Comparison of ENCODE assay signal across 12 cellular contexts in genomic region chr4:83197555-83198235, GRCh38.
A peak's percentile ranks its signal among the peaks of the same experiment; 100 is the strongest.
DNase-seq lines count a peak whose midpoint lies in the region; ATAC-seq, FAIRE-seq and TF ChIP-seq lines count a peak whose summit lies in the region.
"Had no signal": no experiment of that assay in that cellular context is flagged by ENCODE, and none has a peak within 500 bp of the region (broad histone marks: within the 10 kb centered on the region; RNA-seq: fewer than 3 reads in every experiment).

No MANE protein-coding gene starts in this region.

- peaks cover 0 to 16% (median 3%) of the 10 kb centered on the region in 11 experiments; a peak in 8 of 22 replicates for H3K9me3 ChIP-seq in BLaER1 treated with 17β-estradiol and CSF1 and Interleukin-3, amounts not matched to agents 10 nM and 100 nM (replicated peaks in 1 of 11)
- no peaks in the 10 kb centered on the region for H3K9me3 ChIP-seq in adrenal gland (replicated peaks in 1 of 3)
- no peaks in the 10 kb centered on the region for H3K9me3 ChIP-seq in left lung
- H3K9me3 ChIP-seq: SJSA1 had no signal

- no peak for TF ChIP-seq POLR2A in adrenal gland (IDR thresholded peaks at IDR 0.05)

- intact Hi-C loops in adrenal gland (cut with DNase I), result no loop called here
- intact Hi-C loops in left lung (cut with DNase I), result no loop called here

- no peak overlapping the region for H3K4me3 ChIP-seq in BLaER1 treated with 17β-estradiol and CSF1 and Interleukin-3, amounts not matched to agents 10 nM and 100 nM
- no peak overlapping the region for H3K4me3 ChIP-seq in adrenal gland
- H3K4me3 ChIP-seq in left lung, result no peak overlapping the region
- H3K4me3 ChIP-seq: SJSA1 had no signal

- H3K4me2 ChIP-seq in BLaER1 treated with 17β-estradiol and CSF1 and Interleukin-3, amounts not matched to agents 10 nM and 100 nM, result peak overlapping the region in 8 of 11 experiments; percentile 11 to 78 (median 50); a peak in 12 of 22 replicates

- DNase-seq in LoVo (ENCODE audit: low spot score) (peak; percentile 54), adrenal gland (peak in 5 of 7 donors; percentile 30 to 67 (median 33)), left lung (peak; percentile 61), urothelium cell line (ENCODE audit: low spot score) (no peak), activated gamma-delta T cell (lab: John Stamatoyannopoulos, UW) (no peak)
- DNase-seq in activated CD8-positive, alpha-beta memory T cell treated with anti-CD3 and anti-CD28 coated beads, Interleukin-2, amount 10 ng/mL, durations not matched to agents 7 days and 5 days, result no peak
- no peak for DNase-seq in stimulated activated naive CD4-positive, alpha-beta T cell treated with Interleukin-2 at 50 U/mL for 16 hours (lab: John Stamatoyannopoulos, UW)
- DNase-seq: activated CD4-positive, alpha-beta T cell treated with anti-CD3 and anti-CD28 coated beads, Interleukin-2, amount 50 U/mL, for 48 hours; activated naive CD8-positive, alpha-beta T cell treated with anti-CD3 and anti-CD28 coated beads, Interleukin-2, amount 10 ng/mL, durations not matched to agents 7 days and 5 days had no signal

- peaks cover 1% of the 10 kb centered on the region for H3K4me1 Mint-ChIP-seq in activated CD8-positive, alpha-beta memory T cell treated with anti-CD3 and anti-CD28 coated beads, Interleukin-2, amount 10 ng/mL, durations not matched to agents 7 days and 5 days
- H3K4me1 Mint-ChIP-seq: nephron had no signal

- WGBS in adrenal gland, 4 donors, result 66 to 74% (median 71%) methylated on average over 10 of the region's 10 CpGs

- ATAC-seq in left lung, result peak; percentile 66
- no peak for ATAC-seq in activated CD8-positive, alpha-beta memory T cell treated with anti-CD3 and anti-CD28 coated beads, Interleukin-2, amount 10 ng/mL, durations not matched to agents 7 days and 5 days

- TF ChIP-seq CTCF in adrenal gland (IDR thresholded peaks at IDR 0.05) (no peak), left lung (IDR thresholded peaks at IDR 0.05) (no peak)

- H3K27me3 Mint-ChIP-seq in activated CD8-positive, alpha-beta memory T cell treated with anti-CD3 and anti-CD28 coated beads, Interleukin-2, amount 10 ng/mL, durations not matched to agents 7 days and 5 days, result no peaks in the 10 kb centered on the region
- H3K27me3 Mint-ChIP-seq: activated naive CD8-positive, alpha-beta T cell treated with anti-CD3 and anti-CD28 coated beads, Interleukin-2, amount 10 ng/mL, durations not matched to agents 7 days and 5 days had no signal

- H3K27ac Mint-ChIP-seq in activated CD8-positive, alpha-beta memory T cell treated with anti-CD3 and anti-CD28 coated beads, Interleukin-2, amount 10 ng/mL, durations not matched to agents 7 days and 5 days, result no peak overlapping the region
- H3K27ac Mint-ChIP-seq: nephron had no signal

- H3K4me3 Mint-ChIP-seq in activated CD8-positive, alpha-beta memory T cell treated with anti-CD3 and anti-CD28 coated beads, Interleukin-2, amount 10 ng/mL, durations not matched to agents 7 days and 5 days, result no peak overlapping the region
- H3K4me3 Mint-ChIP-seq: nephron had no signal

- H3K4me1 ChIP-seq in BLaER1 treated with 17β-estradiol and CSF1 and Interleukin-3, amounts not matched to agents 10 nM and 100 nM, result peaks cover 0 to 69% (median 21%) of the 10 kb centered on the region in 10 experiments; a peak in 12 of 20 replicates
- H3K4me1 ChIP-seq in adrenal gland (replicated peaks in 1 of 2) (no peaks in the 10 kb centered on the region), left lung (peaks cover 0 to 17% of the 10 kb centered on the region in 2 donors)
- H3K4me1 ChIP-seq: SJSA1 had no signal

- peak overlapping the region in 3 of 11 experiments; percentile 52 to 62 (median 53); a peak in 7 of 22 replicates for H3K9ac ChIP-seq in BLaER1 treated with 17β-estradiol and CSF1 and Interleukin-3, amounts not matched to agents 10 nM and 100 nM

- no peaks in the 10 kb centered on the region for H3K27me3 ChIP-seq in BLaER1 treated with 17β-estradiol and CSF1 and Interleukin-3, amounts not matched to agents 10 nM and 100 nM
- H3K27me3 ChIP-seq in adrenal gland (no peaks in the 10 kb centered on the region), left lung (no peaks in the 10 kb centered on the region)
- H3K27me3 ChIP-seq: SJSA1 had no signal

- peaks cover 2% of the 10 kb centered on the region for H3K36me3 Mint-ChIP-seq in activated CD8-positive, alpha-beta memory T cell treated with anti-CD3 and anti-CD28 coated beads, Interleukin-2, amount 10 ng/mL, durations not matched to agents 7 days and 5 days

- no peaks in the 10 kb centered on the region for H3K9me3 Mint-ChIP-seq in activated CD8-positive, alpha-beta memory T cell treated with anti-CD3 and anti-CD28 coated beads, Interleukin-2, amount 10 ng/mL, durations not matched to agents 7 days and 5 days (ENCODE audit: low read depth)
- H3K9me3 Mint-ChIP-seq: activated naive CD8-positive, alpha-beta T cell treated with anti-CD3 and anti-CD28 coated beads, Interleukin-2, amount 10 ng/mL, durations not matched to agents 7 days and 5 days; nephron had no signal

- H3K36me3 ChIP-seq in BLaER1 treated with 17β-estradiol and CSF1 and Interleukin-3, amounts not matched to agents 10 nM and 100 nM, result peaks cover 0 to 5% (median 0%) of the 10 kb centered on the region in 11 experiments; a peak in 1 of 22 replicates
- no peaks in the 10 kb centered on the region for H3K36me3 ChIP-seq in adrenal gland (replicated peaks in 1 of 2)
- no peaks in the 10 kb centered on the region for H3K36me3 ChIP-seq in left lung
- H3K36me3 ChIP-seq: SJSA1 had no signal

- no peaks in the 10 kb centered on the region for H4K20me1 ChIP-seq in BLaER1 treated with 17β-estradiol and CSF1 and Interleukin-3, amounts not matched to agents 10 nM and 100 nM

- peak overlapping the region in 7 of 11 experiments; percentile 51 to 88 (median 71); a peak in 12 of 22 replicates for H3K27ac ChIP-seq in BLaER1 treated with 17β-estradiol and CSF1 and Interleukin-3, amounts not matched to agents 10 nM and 100 nM
- H3K27ac ChIP-seq in adrenal gland, result no peak overlapping the region
- H3K27ac ChIP-seq in left lung, result peak overlapping the region in 1 of 2 donors; percentile 90
- H3K27ac ChIP-seq: SJSA1 had no signal

- CTCF ChIA-PET in activated CD8-positive, alpha-beta memory T cell treated with anti-CD3 and anti-CD28 coated beads, Interleukin-2, amount 10 ng/mL, durations not matched to agents 7 days and 5 days (lab: Charles Lee), result no interaction called here

- FAIRE-seq in urothelium cell line (lab: Jason Lieb, UNC), result no peak

Comparison
In these comparisons a context has a peak if more than half of its experiments do, and no peak if none do; other contexts are left out.
1. H3K27ac ChIP-seq: peak in BLaER1 treated with 17β-estradiol and CSF1 and Interleukin-3, amounts not matched to agents 10 nM and 100 nM (7 of 11); none in adrenal gland (0 of 5).
2. DNase-seq: peak in LoVo (single experiment), adrenal gland (5 of 7) and left lung (2 of 2); none in urothelium cell line (single experiment), activated CD8-positive, alpha-beta memory T cell treated with anti-CD3 and anti-CD28 coated beads, Interleukin-2, amount 10 ng/mL, durations not matched to agents 7 days and 5 days (single experiment), stimulated activated naive CD4-positive, alpha-beta T cell treated with Interleukin-2 at 50 U/mL for 16 hours (single experiment) and activated gamma-delta T cell (single experiment).